In the genomic region with DNA sequence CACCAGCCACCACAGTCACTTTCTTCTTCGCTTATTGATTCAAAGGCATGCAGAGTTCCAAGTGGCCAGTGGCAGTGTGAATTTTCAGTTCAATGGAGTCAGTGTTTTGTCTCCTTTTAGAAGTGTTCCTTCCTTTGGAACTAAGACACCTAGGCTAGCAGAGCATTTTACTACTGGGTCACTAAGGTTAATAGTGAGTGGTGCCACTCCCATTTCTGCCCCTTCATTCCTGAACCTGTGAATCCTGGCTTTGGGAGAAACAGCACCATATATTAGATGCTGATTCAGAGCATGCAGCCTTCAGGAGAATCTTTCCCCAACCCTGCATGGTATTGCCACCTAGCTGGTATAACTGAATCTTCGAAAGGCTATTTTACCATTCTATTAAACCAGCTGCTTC, we compare ENCODE assay signal across 7 cellular contexts.
"Had no signal": no experiment of that assay in that cellular context is flagged by ENCODE, and none has a peak within 500 bp of the region (broad histone marks: within the 10 kb centered on the region; RNA-seq: fewer than 3 reads in every experiment).

No MANE protein-coding gene starts in this region.

- H3K27me3 Mint-ChIP-seq: IgD-negative memory B cell had no signal

- H3K4me3 Mint-ChIP-seq: IgD-negative memory B cell had no signal

- H3K27ac ChIP-seq: HL-60 had no signal

- H3K4me3 ChIP-seq: K562 had no signal

- H3K27ac Mint-ChIP-seq: IgD-negative memory B cell had no signal

- ATAC-seq: HepG2, K562 had no signal

- H3K4me1 Mint-ChIP-seq: IgD-negative memory B cell had no signal

- DNase-seq: IMR-90, KBM-7, KG1 had no signal

- H3K36me3 Mint-ChIP-seq: IgD-negative memory B cell had no signal
